Comparison of ENCODE assay signal across 11 cellular contexts in genomic region chr2:8412586-8412985, GRCh38.
DNase-seq lines count a peak whose midpoint lies in the region; ATAC-seq and TF ChIP-seq lines count a peak whose summit lies in the region.
"Had no signal": no experiment of that assay in that cellular context is flagged by ENCODE, and none has a peak within 500 bp of the region (broad histone marks: within the 10 kb centered on the region; RNA-seq: fewer than 3 reads in every experiment).

No MANE protein-coding gene starts in this region.

- H3K4me3 Mint-ChIP-seq in natural killer cell, result no peak overlapping the region
- H3K4me3 Mint-ChIP-seq in natural killer cell treated with Interleukin-12 subunit alpha and Interleukin-12 subunit beta and Interleukin-15 and Interleukin-18, amount 100 ng/mL, for 72 hours, result no peak overlapping the region

- H3K9me3 ChIP-seq in heart right ventricle (no peaks in the 10 kb centered on the region), neutrophil (no peaks in the 10 kb centered on the region)

- H3K36me3 ChIP-seq in heart right ventricle, result no peaks in the 10 kb centered on the region
- H3K36me3 ChIP-seq in neutrophil, result no peaks in the 10 kb centered on the region

- peak overlapping the region; percentile 20 to 68 for H3K27ac Mint-ChIP-seq in natural killer cell
- peak overlapping the region in 1 of 2 donors; percentile 59 for H3K27ac Mint-ChIP-seq in natural killer cell treated with Interleukin-12 subunit alpha and Interleukin-12 subunit beta and Interleukin-15 and Interleukin-18, amount 100 ng/mL, for 72 hours

- H3K27me3 Mint-ChIP-seq in natural killer cell (ENCODE audit: low read depth in 2 of 2), result no peaks in the 10 kb centered on the region
- no peaks in the 10 kb centered on the region for H3K27me3 Mint-ChIP-seq in natural killer cell treated with Interleukin-12 subunit alpha and Interleukin-12 subunit beta and Interleukin-15 and Interleukin-18, amount 100 ng/mL, for 72 hours

- H3K27ac ChIP-seq in heart right ventricle (peak overlapping the region in 6 of 10 donors; percentile 25 to 68 (median 42)), neutrophil (peak overlapping the region; percentile 98)
- H3K27ac ChIP-seq: epithelial cell of prostate had no signal

- H3K27me3 ChIP-seq in heart right ventricle (no peaks in the 10 kb centered on the region), neutrophil (no peaks in the 10 kb centered on the region)

- peaks cover 0 to 64% (median 11%) of the 10 kb centered on the region in 9 donors for H3K4me1 ChIP-seq in heart right ventricle
- H3K4me1 ChIP-seq in neutrophil (ENCODE audit: control insufficient read depth in 1 of 2, insufficient read depth in 1 of 2, low read depth in 1 of 2, low read length in 1 of 2), result peaks cover 71 to 72% of the 10 kb centered on the region in 2 experiments

- WGBS in heart right ventricle, 2 donors, result 49 to 56% methylated on average over 4 of the region's 4 CpGs

- H3K4me3 ChIP-seq in heart right ventricle, result no peak overlapping the region
- H3K4me3 ChIP-seq in neutrophil (ENCODE audit: low read depth in 1 of 2, low read length in 1 of 2), result peak overlapping the region; percentile 32 to 42

- H3K36me3 Mint-ChIP-seq in natural killer cell, result peaks cover 4% of the 10 kb centered on the region
- no peaks in the 10 kb centered on the region for H3K36me3 Mint-ChIP-seq in natural killer cell treated with Interleukin-12 subunit alpha and Interleukin-12 subunit beta and Interleukin-15 and Interleukin-18, amount 100 ng/mL, for 72 hours

- ATAC-seq in natural killer cell, result no peak
- no peak for ATAC-seq in natural killer cell treated with Interleukin-12 subunit alpha and Interleukin-12 subunit beta and Interleukin-15 and Interleukin-18, amount 100 ng/mL, for 72 hours
- peak in 6 of 8 donors; percentile 19 to 67 (median 37) for ATAC-seq in heart right ventricle
- no peak for ATAC-seq in HG03457 (IDR thresholded peaks at IDR 0.05; ENCODE audit: unreplicated experiment)
- ATAC-seq in GM19452 (IDR thresholded peaks at IDR 0.05; ENCODE audit: unreplicated experiment), result no peak
- ATAC-seq in stimulated activated naive CD8-positive, alpha-beta T cell treated with anti-CD3 and anti-CD28 coated beads, Interleukin-15, Interleukin-2, amounts not matched to agents 100 U/mL and 50 U/mL, for 24 hours, result no peak

- intact Hi-C loops in natural killer cell (cut with micrococcal nuclease) (loop anchor here (5.0 kb wide), 1 partner anchor 65 kb away; no protein-coding TSS in a partner anchor), heart right ventricle (cut with DNase I) (loop anchor here in 1 of 10 donors (10.0 kb wide), 1 partner anchor 272 kb away; the partner anchor contains the start of gene ID2)

- H3K9me3 Mint-ChIP-seq in natural killer cell, result no peaks in the 10 kb centered on the region
- peaks cover 2% of the 10 kb centered on the region for H3K9me3 Mint-ChIP-seq in natural killer cell treated with Interleukin-12 subunit alpha and Interleukin-12 subunit beta and Interleukin-15 and Interleukin-18, amount 100 ng/mL, for 72 hours

- no peak for DNase-seq in natural killer cell
- no peak for DNase-seq in natural killer cell treated with Interleukin-12 subunit alpha and Interleukin-12 subunit beta and Interleukin-15 and Interleukin-18, amount 100 ng/mL, for 72 hours (ENCODE audit: low spot score)
- peak in 1 of 2 donors; percentile 27 for DNase-seq in heart right ventricle
- DNase-seq in NCI-H187 (lab: John Stamatoyannopoulos, UW), result no peak
- no peak for DNase-seq in stimulated activated naive CD8-positive, alpha-beta T cell treated with anti-CD3 and anti-CD28 coated beads, Interleukin-15, Interleukin-2, amounts not matched to agents 100 U/mL and 50 U/mL, for 24 hours
- DNase-seq: activated CD8-positive, alpha-beta memory T cell treated with anti-CD3 and anti-CD28 coated beads, Interleukin-2, amount 50 U/mL, for 4 hours; KBM-7 had no signal

- peaks cover 65 to 75% of the 10 kb centered on the region in 2 donors for H3K4me1 Mint-ChIP-seq in natural killer cell
- peaks cover 67 to 74% of the 10 kb centered on the region in 2 donors for H3K4me1 Mint-ChIP-seq in natural killer cell treated with Interleukin-12 subunit alpha and Interleukin-12 subunit beta and Interleukin-15 and Interleukin-18, amount 100 ng/mL, for 72 hours (ENCODE audit: low read depth in 2 of 2)

- no peak for TF ChIP-seq CTCF in natural killer cell (IDR thresholded peaks at IDR 0.05)
- TF ChIP-seq CTCF in heart right ventricle (IDR thresholded peaks at IDR 0.05), result no peak
- TF ChIP-seq CTCF in neutrophil (IDR thresholded peaks at IDR 0.05), result no peak

Comparison
In these comparisons a context has a peak if more than half of its experiments do, and no peak if none do; other contexts are left out.
1. ATAC-seq: peak in heart right ventricle (6 of 8); none in natural killer cell (0 of 3), natural killer cell treated with Interleukin-12 subunit alpha and Interleukin-12 subunit beta and Interleukin-15 and Interleukin-18, amount 100 ng/mL, for 72 hours (0 of 2), HG03457 (single experiment), GM19452 (single experiment) and stimulated activated naive CD8-positive, alpha-beta T cell treated with anti-CD3 and anti-CD28 coated beads, Interleukin-15, Interleukin-2, amounts not matched to agents 100 U/mL and 50 U/mL, for 24 hours (single experiment).
2. H3K4me3 ChIP-seq: peak in neutrophil (2 of 2); none in heart right ventricle (0 of 10).